Comparison of ENCODE assay signal across 18 cellular contexts in the genomic region with DNA sequence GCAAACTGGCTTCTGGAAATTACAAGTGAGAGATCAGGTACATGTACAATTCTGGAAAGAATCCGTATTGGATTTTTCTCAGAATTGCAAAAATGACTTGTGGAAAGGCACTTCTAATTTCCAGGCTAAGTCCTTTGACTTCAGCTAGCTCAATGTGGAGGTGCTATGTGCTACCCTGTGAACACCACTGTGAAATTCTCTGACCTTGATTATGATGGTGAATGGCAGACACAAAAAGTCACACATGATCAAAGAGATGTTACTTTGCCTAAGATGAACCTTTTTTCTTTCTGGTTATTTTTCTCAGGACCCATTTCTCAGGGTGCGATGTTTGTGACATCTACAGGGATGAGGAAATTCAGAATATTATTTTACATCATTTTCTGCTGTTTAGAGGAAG.
"Had no signal": no experiment of that assay in that cellular context is flagged by ENCODE, and none has a peak within 500 bp of the region (broad histone marks: within the 10 kb centered on the region; RNA-seq: fewer than 3 reads in every experiment).

No MANE protein-coding gene starts in this region.

- H3K36me3 Mint-ChIP-seq: memory B cell; mesothelial cell of epicardium; stimulated activated naive B cell treated with anti-CD40 and anti-IgM and Interleukin-4, amounts not matched to agents 10 μg/mL and 1 μg/mL and 100 μg/mL, for 72 hours had no signal

- H3K9me3 Mint-ChIP-seq: stimulated activated naive B cell treated with anti-CD40 and anti-IgM and Interleukin-4, amounts not matched to agents 10 μg/mL and 1 μg/mL and 100 μg/mL, for 72 hours had no signal

- H3K27ac Mint-ChIP-seq: memory B cell; mesothelial cell of epicardium; natural killer cell; stimulated activated naive B cell treated with anti-CD40 and anti-IgM and Interleukin-4, amounts not matched to agents 10 μg/mL and 1 μg/mL and 100 μg/mL, for 72 hours; stimulated activated naive CD8-positive, alpha-beta T cell treated with anti-CD3 and anti-CD28 coated beads, Interleukin-15, amount 100 ng/mL, for 72 hours had no signal

- ATAC-seq: gastrocnemius medialis; heart right ventricle; lower lobe of right lung; natural killer cell; stimulated activated naive B cell treated with anti-CD40 and anti-IgM and Interleukin-4, amounts not matched to agents 10 μg/mL and 1 μg/mL and 100 μg/mL, for 72 hours; stimulated activated naive CD8-positive, alpha-beta T cell treated with anti-CD3 and anti-CD28 coated beads, Interleukin-15, amount 100 ng/mL, for 72 hours; upper lobe of right lung had no signal

- H3K27me3 Mint-ChIP-seq: memory B cell; stimulated activated naive B cell treated with anti-CD40 and anti-IgM and Interleukin-4, amounts not matched to agents 10 μg/mL and 1 μg/mL and 100 μg/mL, for 72 hours; stimulated activated naive CD8-positive, alpha-beta T cell treated with anti-CD3 and anti-CD28 coated beads, Interleukin-15, amount 100 ng/mL, for 72 hours had no signal

- H3K4me3 Mint-ChIP-seq: memory B cell; mesothelial cell of epicardium; natural killer cell; neural crest cell; stimulated activated naive B cell treated with anti-CD40 and anti-IgM and Interleukin-4, amounts not matched to agents 10 μg/mL and 1 μg/mL and 100 μg/mL, for 72 hours; stimulated activated naive CD8-positive, alpha-beta T cell treated with anti-CD3 and anti-CD28 coated beads, Interleukin-15, amount 100 ng/mL, for 72 hours had no signal

- H3K4me1 Mint-ChIP-seq: memory B cell; natural killer cell; neural crest cell; stimulated activated naive B cell treated with anti-CD40 and anti-IgM and Interleukin-4, amounts not matched to agents 10 μg/mL and 1 μg/mL and 100 μg/mL, for 72 hours; stimulated activated naive CD8-positive, alpha-beta T cell treated with anti-CD3 and anti-CD28 coated beads, Interleukin-15, amount 100 ng/mL, for 72 hours had no signal

- DNase-seq: effector memory CD4-positive, alpha-beta T cell; gastrocnemius medialis; heart right ventricle; islet precursor cell; left ventricle myocardium inferior; lower lobe of right lung; natural killer cell; posterior cingulate gyrus; sigmoid colon; stimulated activated CD4-positive, alpha-beta T cell treated with anti-CD3 and anti-CD28 coated beads, Interleukin-2, amount 100 ng/mL, for 24 hours; stimulated activated CD4-positive, alpha-beta T cell treated with anti-CD3 and anti-CD28 coated beads, Interleukin-4, amount 100 ng/mL, for 4 hours; stimulated activated naive B cell treated with anti-CD40 and anti-IgM and Interleukin-4, amounts not matched to agents 10 μg/mL and 1 μg/mL and 100 μg/mL, for 72 hours; stimulated activated naive CD8-positive, alpha-beta T cell treated with anti-CD3 and anti-CD28 coated beads, Interleukin-15, amount 100 ng/mL, for 72 hours; testis; upper lobe of right lung had no signal
